ENCODE assay signal across 8 cellular contexts in the genomic region with DNA sequence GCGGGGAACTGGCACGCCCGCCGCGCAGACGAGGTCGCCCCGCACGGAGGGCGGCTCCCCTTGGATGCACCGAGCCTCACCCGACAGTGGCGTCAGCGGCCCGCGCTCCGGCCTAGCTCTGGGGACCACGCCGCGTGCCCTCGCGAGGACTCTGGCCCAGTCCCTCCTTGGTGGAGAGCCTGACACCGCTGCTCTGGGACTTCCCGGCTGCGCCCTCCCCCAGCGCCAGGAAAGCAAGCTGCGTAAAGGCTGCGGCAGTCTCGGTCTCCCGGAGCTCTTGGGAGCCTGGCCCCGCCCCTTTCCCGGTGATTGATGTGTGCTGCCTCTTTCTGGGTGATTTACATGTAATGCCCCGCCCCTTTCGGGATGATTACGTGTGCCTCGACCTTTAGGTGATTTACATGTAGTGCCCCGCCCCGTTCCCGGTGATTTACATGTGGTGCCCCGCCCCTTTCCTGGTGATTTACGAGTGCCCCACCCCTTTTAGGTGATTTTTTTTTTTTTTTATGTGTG. TPM values are rescaled to one million over a fixed set of nuclear protein-coding genes. Genes with fewer than 3 reads are reported as not detected.
DNase-seq lines count a peak whose midpoint lies in the region; ATAC-seq, FAIRE-seq and TF ChIP-seq lines count a peak whose summit lies in the region.

A gene (minus strand): TSS at position 248 of the 513 bp plus-strand sequence. CDS start 252 bp downstream, outside the sequence.

- POLR2A ChIA-PET in Caco-2 (lab: Charles Lee) = interaction anchor here (0.6 to 3.1 kb wide), 7 partner anchors 15 to 600 kb away, joined by 3 to 48 read pairs (median 4); a partner anchor contains a TSS

- BruUV-seq in Caco-2 (replicated peaks; lab: Mats Ljungman, UMichigan) = no TSS peak

- peak within 1 kb of the TSS; percentile 99 for H3K27ac Mint-ChIP-seq in Caco-2 (ENCODE audit: unreplicated experiment)

- H3K9me3 Mint-ChIP-seq in Caco-2 (ENCODE audit: unreplicated experiment) = no peaks in the 10 kb centered on the region

- H2AFZ ChIP-seq in OCI-LY1 (ENCODE audit: low read length) = no peak within 1 kb of the TSS

- peak; percentile 86 for FAIRE-seq in HTR-8/SVneo (lab: Jason Lieb, UNC)

- H3K79me2 ChIP-seq in OCI-LY1 (ENCODE audit: insufficient read depth, low read length) = no peaks in the 10 kb centered on the region

- CTCF ChIA-PET in Caco-2 (lab: Charles Lee) = interaction anchor here (0.6 to 1.9 kb wide), 6 partner anchors 14 to 684 kb away, joined by 3 to 12 read pairs (median 3); a partner anchor contains a TSS

- H3K9me3 ChIP-seq in Caco-2 (no peaks in the 10 kb centered on the region), OCI-LY1 (ENCODE audit: low read length) (no peaks in the 10 kb centered on the region), mucosa of descending colon (no peaks in the 10 kb centered on the region)

- TF ChIP-seq CTCF in Caco-2 (IDR thresholded peaks at IDR 0.05; ENCODE audit: insufficient read depth in 1 of 2, low read depth in 1 of 2, low read length in 1 of 2, severe bottlenecking in 1 of 2, unreplicated experiment in 1 of 2) = no peak
- no peak for TF ChIP-seq CTCF in OCI-LY1 (IDR thresholded peaks at IDR 0.05; ENCODE audit: low read length)
- TF ChIP-seq CTCF in mucosa of descending colon (IDR thresholded peaks at IDR 0.05) = no peak

- ATAC-seq in GM21390 (IDR thresholded peaks at IDR 0.05; ENCODE audit: unreplicated experiment) (peak; percentile 46), mucosa of descending colon (peak; percentile 68)

- H3K4me1 Mint-ChIP-seq in Caco-2 (ENCODE audit: low read depth, unreplicated experiment) = peaks cover 25% of the 10 kb centered on the region

- peak; percentile 99 to 100 for DNase-seq in Caco-2
- peak; percentile 73 for DNase-seq in HTR-8/SVneo (ENCODE audit: insufficient read length, low spot score)
- peak; percentile 95 for DNase-seq in activated T-cell treated with anti-CD3 and anti-CD28 coated beads for 48 hours (ENCODE audit: low read depth)
- peak; percentile 99 for DNase-seq in epithelial cell of prostate (ENCODE audit: low read depth, low spot score)
- peak; percentile 98 to 100 (median 99) for DNase-seq in mucosa of descending colon
- DNase-seq in stimulated activated CD8-positive, alpha-beta memory T cell treated with anti-CD3 and anti-CD28 coated beads, Interleukin-4, amount 100 ng/mL, for 1 hour (ENCODE audit: low read depth in 2 of 2, low spot score in 1 of 2) = peak; percentile 66 to 82

- intact Hi-C loops in Caco-2 (cut with micrococcal nuclease; ENCODE audit: unreplicated experiment) = loop anchor here (1.0 to 5.0 kb wide), 3 partner anchors 14 to 1679 kb away; a partner anchor contains a TSS
- intact Hi-C loops in mucosa of descending colon (cut with DNase I, micrococcal nuclease) = no loop called here

- H3K27me3 Mint-ChIP-seq in Caco-2 (ENCODE audit: insufficient read depth, unreplicated experiment) = no peaks in the 10 kb centered on the region

- no peaks in the 10 kb centered on the region for H3K9me2 ChIP-seq in OCI-LY1 (ENCODE audit: low read depth, low read length)

- peak within 1 kb of the TSS; percentile 81 for H3K4me3 ChIP-seq in Caco-2 (ENCODE audit: low read depth, low read length)
- H3K4me3 ChIP-seq in OCI-LY1 (ENCODE audit: low read depth, low read length, poor library complexity, severe bottlenecking) = peak within 1 kb of the TSS; percentile 64
- H3K4me3 ChIP-seq in mucosa of descending colon = peak within 1 kb of the TSS; percentile 38

- H3K27me3 ChIP-seq in Caco-2 (replicated peaks; ENCODE audit: control insufficient read depth, insufficient read depth, low read length) (no peaks in the 10 kb centered on the region), OCI-LY1 (ENCODE audit: insufficient read depth, low read length) (no peaks in the 10 kb centered on the region)

- H3F3A ChIP-seq in OCI-LY1 (ENCODE audit: insufficient read depth, low read length) = peaks cover 3% of the 10 kb centered on the region; the same call in 1 of the 2 replicates

- peak within 1 kb of the TSS; percentile 81 for H3K9ac ChIP-seq in OCI-LY1 (ENCODE audit: low read length)

- peaks cover 15% of the 10 kb centered on the region for H3K4me1 ChIP-seq in Caco-2
- peaks cover 18% of the 10 kb centered on the region for H3K4me1 ChIP-seq in OCI-LY1 (ENCODE audit: insufficient read depth, low read length, severe bottlenecking)
- peaks cover 54% of the 10 kb centered on the region for H3K4me1 ChIP-seq in mucosa of descending colon (ENCODE audit: low read depth)

- H3K27ac ChIP-seq in OCI-LY1 (ENCODE audit: low read depth, low read length, poor library complexity, severe bottlenecking) (peak within 1 kb of the TSS; percentile 90), epithelial cell of prostate (peak within 1 kb of the TSS; percentile 99)

- H3K36me3 ChIP-seq in Caco-2 (ENCODE audit: control insufficient read depth, insufficient read depth, low read length) = peaks cover 2% of the 10 kb centered on the region; the same call in 1 of the 2 replicates
- peaks cover 35% of the 10 kb centered on the region for H3K36me3 ChIP-seq in OCI-LY1 (ENCODE audit: insufficient read depth, low read length)
- peaks cover 2% of the 10 kb centered on the region for H3K36me3 ChIP-seq in mucosa of descending colon (ENCODE audit: low read depth)

- H3K4me2 ChIP-seq in OCI-LY1 (ENCODE audit: low read length) = peak within 1 kb of the TSS; percentile 92

- H4K20me1 ChIP-seq in OCI-LY1 (ENCODE audit: insufficient read depth, low read length) = no peaks in the 10 kb centered on the region

- peak within 1 kb of the TSS; percentile 92 for H3K4me3 Mint-ChIP-seq in Caco-2 (ENCODE audit: unreplicated experiment)

- H3K36me3 Mint-ChIP-seq in Caco-2 (ENCODE audit: insufficient read depth, unreplicated experiment) = peaks cover 73% of the 10 kb centered on the region

RNA-seq across cellular contexts. Expression of the gene that starts here (rescaled TPM):
- total RNA-seq in Caco-2 (2022) = 6.7 and 6.9 TPM in 2 replicates
- total RNA-seq in mucosa of descending colon = 10 to 100 TPM in 2 of 3 donors, 1 to 10 TPM in 1; 9.2 to 21.6 (median 20.9) TPM

Comparison
In these comparisons a context has a peak if more than half of its experiments do, and no peak if none do; other contexts are left out.
1. Peak in every context shown above with its lines: DNase-seq, ATAC-seq, H3K4me3 ChIP-seq and H3K27ac ChIP-seq.